Comparison of ENCODE assay signal across 14 cellular contexts in genomic region chr14:75960219-75960618, GRCh38. TPM values are rescaled to one million over a fixed set of nuclear protein-coding genes. Genes with fewer than 3 reads are reported as not detected.
DNase-seq lines count a peak whose midpoint lies in the region; ATAC-seq and TF ChIP-seq lines count a peak whose summit lies in the region.
"Had no signal": no experiment of that assay in that cellular context is flagged by ENCODE, and none has a peak within 500 bp of the region (broad histone marks: within the 10 kb centered on the region; RNA-seq: fewer than 3 reads in every experiment).

No MANE protein-coding gene starts in this region.

- no peak overlapping the region for H3K4me3 Mint-ChIP-seq in Caco-2 (ENCODE audit: unreplicated experiment)

- H3K9me3 Mint-ChIP-seq in Caco-2 (ENCODE audit: unreplicated experiment): no peaks in the 10 kb centered on the region
- H3K9me3 Mint-ChIP-seq: activated T-helper 2 cell treated with anti-CD3 and anti-CD28 coated beads, Interferon-gamma antibody, Interleukin-2, Interleukin-4, amounts not matched to agents 10 μg/mL and 5 μg/mL and 100 μg/mL, durations not matched to agents 14 hours and 24 hours and 36 hours had no signal

- H3K9me3 ChIP-seq in Karpas-422 (ENCODE audit: low read length) (no peaks in the 10 kb centered on the region), transverse colon (no peaks in the 10 kb centered on the region), Caco-2 (no peaks in the 10 kb centered on the region)
- H3K9me3 ChIP-seq: esophagus squamous epithelium had no signal

- no peak overlapping the region for H3K27ac ChIP-seq in Karpas-422 (ENCODE audit: low read length)
- no peak overlapping the region for H3K27ac ChIP-seq in transverse colon
- H3K27ac ChIP-seq: esophagus squamous epithelium, VCaP had no signal

- TF ChIP-seq CTCF in transverse colon (IDR thresholded peaks at IDR 0.05) (no peak), Caco-2 (IDR thresholded peaks at IDR 0.05; ENCODE audit: insufficient read depth in 1 of 2, low read depth in 1 of 2, low read length in 1 of 2, severe bottlenecking in 1 of 2, unreplicated experiment in 1 of 2) (no peak)

- H3K79me2 ChIP-seq in Karpas-422 (ENCODE audit: low read length): no peaks in the 10 kb centered on the region

- H3K36me3 ChIP-seq in Karpas-422 (ENCODE audit: insufficient read depth, low read length): no peaks in the 10 kb centered on the region
- H3K36me3 ChIP-seq in transverse colon: no peaks in the 10 kb centered on the region
- no peaks in the 10 kb centered on the region for H3K36me3 ChIP-seq in Caco-2 (ENCODE audit: control insufficient read depth, insufficient read depth, low read length)

- POLR2A ChIA-PET in Caco-2 (lab: Charles Lee): no interaction called here

- H4K20me1 ChIP-seq in Karpas-422 (ENCODE audit: insufficient read depth, low read depth, low read length): no peaks in the 10 kb centered on the region

- TF ChIP-seq EP300 in transverse colon (IDR thresholded peaks at IDR 0.05; ENCODE audit: low read depth): no peak

- H3K4me1 ChIP-seq in Karpas-422 (ENCODE audit: low read length): peaks cover 10% of the 10 kb centered on the region
- no peaks in the 10 kb centered on the region for H3K4me1 ChIP-seq in transverse colon
- H3K4me1 ChIP-seq in Caco-2: no peaks in the 10 kb centered on the region
- H3K4me1 ChIP-seq: esophagus squamous epithelium had no signal

- intact Hi-C loops in transverse colon (cut with DNase I; ENCODE audit: low total_unique reads) (no loop called here), Caco-2 (cut with micrococcal nuclease; ENCODE audit: unreplicated experiment) (no loop called here)

- no peaks in the 10 kb centered on the region for H3K27me3 Mint-ChIP-seq in Caco-2 (ENCODE audit: insufficient read depth, unreplicated experiment)

- no peaks in the 10 kb centered on the region for H3K4me1 Mint-ChIP-seq in Caco-2 (ENCODE audit: low read depth, unreplicated experiment)

- H3K9me2 ChIP-seq in Karpas-422 (replicated peaks; ENCODE audit: insufficient read depth, low read length): no peaks in the 10 kb centered on the region

- TF ChIP-seq POLR2A in transverse colon (IDR thresholded peaks at IDR 0.05): no peak

- ATAC-seq in GM21786 (IDR thresholded peaks at IDR 0.05; ENCODE audit: unreplicated experiment) (peak; percentile 82), HG02623 (IDR thresholded peaks at IDR 0.05; ENCODE audit: unreplicated experiment) (no peak)
- ATAC-seq: Right ventricle myocardium inferior had no signal

- CTCF ChIA-PET in Caco-2 (lab: Charles Lee): interaction anchor here (0.6 kb wide), 1 partner anchor 47 kb away, joined by 3 read pairs; no protein-coding TSS in a partner anchor

- peak overlapping the region; percentile 11 for H3K4me2 ChIP-seq in Karpas-422 (ENCODE audit: low read depth, low read length, poor library complexity, severe bottlenecking)

- H3K36me3 Mint-ChIP-seq in Caco-2 (ENCODE audit: insufficient read depth, unreplicated experiment): peaks cover 4% of the 10 kb centered on the region

- DNase-seq in activated CD8-positive, alpha-beta memory T cell treated with anti-CD3 and anti-CD28 coated beads for 24 hours: peak; percentile 3
- no peak for DNase-seq in activated CD8-positive, alpha-beta memory T cell treated with anti-CD3 and anti-CD28 coated beads, Interleukin-2, amount 50 U/mL, for 48 hours
- peak; percentile 62 for DNase-seq in Karpas-422
- no peak for DNase-seq in NK-92 (lab: John Stamatoyannopoulos, UW; ENCODE audit: unreplicated experiment)
- no peak for DNase-seq in transverse colon
- DNase-seq in Caco-2: no peak
- DNase-seq: caudate nucleus, esophagus squamous epithelium, NCI-H510A treated with DMSO at 0.1 percent for 48 hours had no signal

- BruUV-seq in Caco-2 (replicated peaks; lab: Mats Ljungman, UMichigan): no TSS peak

- WGBS in transverse colon (ENCODE audit: low coverage in 1 of 2), 2 donors: 80 to 91% methylated on average over 7 of the region's 7 CpGs

- H2AFZ ChIP-seq in Karpas-422 (ENCODE audit: low read length): no peak overlapping the region

- H3K27ac Mint-ChIP-seq in Caco-2 (ENCODE audit: unreplicated experiment): no peak overlapping the region
- H3K27ac Mint-ChIP-seq: activated T-helper 2 cell treated with anti-CD3 and anti-CD28 coated beads, Interferon-gamma antibody, Interleukin-2, Interleukin-4, amounts not matched to agents 10 μg/mL and 5 μg/mL and 100 μg/mL, durations not matched to agents 14 hours and 24 hours and 36 hours had no signal

- H3K27me3 ChIP-seq in Karpas-422 (ENCODE audit: low read length) (no peaks in the 10 kb centered on the region), transverse colon (no peaks in the 10 kb centered on the region), Caco-2 (replicated peaks; ENCODE audit: control insufficient read depth, insufficient read depth, low read length) (no peaks in the 10 kb centered on the region)
- H3K27me3 ChIP-seq: esophagus squamous epithelium had no signal

- H3K9ac ChIP-seq in Karpas-422 (ENCODE audit: low read length): peak overlapping the region; percentile 3; the same call in 1 of the 2 replicates

- in situ Hi-C loops in transverse colon (cut with MboI; ENCODE audit: low pct_ligation_motif_present in 1 of 4, low pct_unique_long_range_greater_than_20kb in 1 of 4, low sequenced_read_pairs in 3 of 4): loop anchor here in 1 of 4 donors (25.0 kb wide), 1 partner anchor 173 kb away; no protein-coding TSS in a partner anchor

- H3K4me3 ChIP-seq in Karpas-422 (ENCODE audit: low read length): no peak overlapping the region
- H3K4me3 ChIP-seq in transverse colon: no peak overlapping the region
- no peak overlapping the region for H3K4me3 ChIP-seq in Caco-2 (ENCODE audit: low read depth, low read length)
- H3K4me3 ChIP-seq: esophagus squamous epithelium had no signal

RNA-seq across cellular contexts. Expression of gene TGFB3, which starts 21.6 kb away (rescaled TPM):
- 1.7 and 10.0 TPM in 2 replicates for total RNA-seq in Karpas-422 (2014; rRNA removed; shearing (Covaris generic); ENCODE audit: low replicate concordance)
- total RNA-seq in transverse colon: 10 to 100 TPM in 2 of 4 donors, 1 to 10 TPM in 2; 4.4 to 22.5 (median 13.1) TPM
- 10.2 and 12.4 TPM in 2 replicates for total RNA-seq in Caco-2 (2022)

RNA-seq across cellular contexts. Expression of gene IFT43, which starts 25.3 kb away (rescaled TPM):
- total RNA-seq in Karpas-422 (2014; rRNA removed; shearing (Covaris generic); ENCODE audit: low replicate concordance): 31.6 and 66.7 TPM in 2 replicates
- total RNA-seq in transverse colon (100 to 1,000 TPM in 1 of 4 donors, 10 to 100 TPM in 3; 24.5 to 412 (median 31.2) TPM), Caco-2 (2022) (16.1 and 19.5 TPM in 2 replicates)

Comparison
In these comparisons a context has a peak if more than half of its experiments do, and no peak if none do; other contexts are left out.
1. DNase-seq: peak in activated CD8-positive, alpha-beta memory T cell treated with anti-CD3 and anti-CD28 coated beads for 24 hours (single experiment) and Karpas-422 (single experiment); none in activated CD8-positive, alpha-beta memory T cell treated with anti-CD3 and anti-CD28 coated beads, Interleukin-2, amount 50 U/mL, for 48 hours (single experiment), NK-92 (single experiment), transverse colon (single experiment) and Caco-2 (0 of 2).